In the genomic region with DNA sequence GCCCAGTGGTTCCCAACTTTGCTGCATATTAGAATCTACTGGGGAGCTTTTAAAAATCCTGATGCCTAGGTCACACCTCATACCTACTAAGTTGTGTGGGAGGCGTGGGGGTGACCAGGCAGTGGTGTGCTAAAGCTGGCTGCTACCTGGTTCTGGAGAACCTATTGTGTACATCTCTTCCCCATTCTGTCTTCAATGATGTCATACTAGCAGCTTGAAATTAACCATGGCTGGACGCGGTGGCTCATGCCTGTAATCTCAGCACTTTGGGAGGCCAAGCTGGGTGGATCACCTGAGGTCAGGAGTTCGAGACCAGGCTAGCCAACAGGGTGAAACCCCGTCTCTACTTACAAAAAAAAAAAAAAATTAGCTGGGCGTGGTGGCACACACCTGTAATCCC, we compare ENCODE assay signal across 30 cellular contexts.
"Had no signal": no experiment of that assay in that cellular context is flagged by ENCODE, and none has a peak within 500 bp of the region (broad histone marks: within the 10 kb centered on the region; RNA-seq: fewer than 3 reads in every experiment).

No MANE protein-coding gene starts in this region.

- H3K4me3 ChIP-seq: adrenal gland, breast epithelium, cardiac muscle cell, colonic mucosa had no signal

- H3K27me3 ChIP-seq: adrenal gland, breast epithelium, cardiac muscle cell, colonic mucosa had no signal

- H3K9me3 ChIP-seq: adrenal gland, breast epithelium, colonic mucosa had no signal

- H3K4me1 ChIP-seq: breast epithelium, colonic mucosa had no signal

- ATAC-seq: activated CD4-positive, alpha-beta T cell treated with anti-CD3 and anti-CD28 coated beads for 36 hours; activated CD8-positive, alpha-beta memory T cell treated with anti-CD3 and anti-CD28 coated beads, Interleukin-2, amount 10 ng/mL, durations not matched to agents 7 days and 5 days; activated CD8-positive, alpha-beta T cell treated with anti-CD3 and anti-CD28 coated beads, Interleukin-2, amount 10 ng/mL, durations not matched to agents 7 days and 5 days; activated naive CD8-positive, alpha-beta T cell treated with anti-CD3 and anti-CD28 coated beads, Interleukin-2, amount 50 U/mL, for 24 hours had no signal

- DNase-seq: activated CD4-positive, alpha-beta memory T cell treated with anti-CD3 and anti-CD28 coated beads for 36 hours; activated CD4-positive, alpha-beta T cell treated with anti-CD3 and anti-CD28 coated beads for 36 hours; activated CD4-positive, alpha-beta T cell treated with anti-CD3 and anti-CD28 coated beads, Interleukin-2, amount 10 ng/mL, durations not matched to agents 24 days and 14 days; activated CD4-positive, CD25-positive, alpha-beta regulatory T cell; activated CD4-positive, CD25-positive, alpha-beta regulatory T cell treated with anti-CD3 and anti-CD28 coated beads, Interleukin-2, amount 50 U/mL, for 72 hours; activated CD8-positive, alpha-beta memory T cell treated with anti-CD3 and anti-CD28 coated beads, Interleukin-2, amount 10 ng/mL, durations not matched to agents 7 days and 5 days; activated CD8-positive, alpha-beta memory T cell treated with anti-CD3 and anti-CD28 coated beads, Interleukin-2, amount 50 U/mL, for 4 hours; activated CD8-positive, alpha-beta T cell treated with anti-CD3 and anti-CD28 coated beads, Interleukin-2, amount 10 ng/mL, durations not matched to agents 7 days and 5 days; activated effector memory CD4-positive, alpha-beta T cell treated with anti-CD3 and anti-CD28 coated beads, Interleukin-2, amount 50 U/mL, for 16 hours; activated naive CD4-positive, alpha-beta T cell treated with anti-CD3 and anti-CD28 coated beads for 36 hours; activated naive CD8-positive, alpha-beta T cell treated with anti-CD3 and anti-CD28 coated beads for 36 hours; activated naive CD8-positive, alpha-beta T cell treated with anti-CD3 and anti-CD28 coated beads, Interleukin-2, amount 50 U/mL, for 24 hours; activated T-cell treated with anti-CD3 and anti-CD28 coated beads, Interleukin-2, amount 50 U/mL, for 1 hour; activated T-cell treated with anti-CD3 and anti-CD28 coated beads, Interleukin-2, amount 50 U/mL, for 48 hours; amygdala; aorta; central memory CD4-positive, alpha-beta T cell; cerebellar nuclear complex; colonic mucosa; effector CD8-positive, alpha-beta T cell; foreskin fibroblast; head of caudate nucleus; T-helper 2 cell had no signal

- H3K36me3 ChIP-seq: adrenal gland, breast epithelium, cardiac muscle cell, colonic mucosa had no signal

- FAIRE-seq: endometrium, endothelial cell of umbilical vein, frontal cortex had no signal

- H3K27ac ChIP-seq: breast epithelium, cardiac muscle cell, colonic mucosa, epithelial cell of prostate had no signal
